In genomic region chr11:100632970-100633452, GRCh38 we compare ENCODE assay signal across 9 cellular contexts. TPM values are rescaled to one million over a fixed set of nuclear protein-coding genes. Genes with fewer than 3 reads are reported as not detected.
A peak's percentile ranks its signal among the peaks of the same experiment; 100 is the strongest.
DNase-seq lines count a peak whose midpoint lies in the region; TF ChIP-seq lines count a peak whose summit lies in the region.
"Had no signal": no experiment of that assay in that cellular context is flagged by ENCODE, and none has a peak within 500 bp of the region (broad histone marks: within the 10 kb centered on the region; RNA-seq: fewer than 3 reads in every experiment).

No MANE protein-coding gene starts in this region.

- no peaks in the 10 kb centered on the region for H3K9me3 Mint-ChIP-seq in osteocyte (ENCODE audit: unreplicated experiment)
- no peaks in the 10 kb centered on the region for H3K9me3 Mint-ChIP-seq in endothelial cell (ENCODE audit: unreplicated experiment)
- H3K9me3 Mint-ChIP-seq in nephron progenitor cell: no peaks in the 10 kb centered on the region

- H3K36me3 Mint-ChIP-seq in osteocyte (ENCODE audit: unreplicated experiment) (no peaks in the 10 kb centered on the region), endothelial cell (ENCODE audit: low read depth, unreplicated experiment) (no peaks in the 10 kb centered on the region), nephron progenitor cell (ENCODE audit: low read depth) (no peaks in the 10 kb centered on the region)

- H3K27me3 Mint-ChIP-seq in osteocyte (ENCODE audit: unreplicated experiment) (no peaks in the 10 kb centered on the region), endothelial cell (ENCODE audit: unreplicated experiment) (no peaks in the 10 kb centered on the region), nephron progenitor cell (ENCODE audit: low read depth, poor library complexity) (peaks cover 2% of the 10 kb centered on the region)

- H3K4me1 Mint-ChIP-seq in osteocyte (ENCODE audit: unreplicated experiment) (peaks cover 17% of the 10 kb centered on the region), endothelial cell (ENCODE audit: unreplicated experiment) (peaks cover 11% of the 10 kb centered on the region), nephron progenitor cell (peaks cover 8% of the 10 kb centered on the region)

- H3K79me2 ChIP-seq in fibroblast of lung (ENCODE audit: control insufficient read depth, insufficient read depth, low read length): no peaks in the 10 kb centered on the region

- no peak overlapping the region for H3K27ac ChIP-seq in fibroblast of lung (ENCODE audit: insufficient read depth, low read length)

- no peaks in the 10 kb centered on the region for H3K36me3 ChIP-seq in fibroblast of lung (ENCODE audit: control insufficient read depth, insufficient read depth, low read length)

- H3K4me1 ChIP-seq in fibroblast of lung (ENCODE audit: control insufficient read depth, extremely low read depth, insufficient read depth, low read length): peaks cover 2% of the 10 kb centered on the region

- in situ Hi-C loops in Caki2 (cut with HindIII; ENCODE audit: low pct_unique_long_range_greater_than_20kb, low sequenced_read_pairs): no loop called here

- TF ChIP-seq CTCF in fibroblast of lung (conservative IDR thresholded peaks at IDR 0.05 in 1 of 2, IDR thresholded peaks at IDR 0.05 in 1 of 2; ENCODE audit: low read depth in 1 of 2, low read length in 2 of 2): no peak
- no peak for TF ChIP-seq CTCF in osteocyte (IDR thresholded peaks at IDR 0.05)
- no peak for TF ChIP-seq CTCF in endothelial cell (IDR thresholded peaks at IDR 0.05; ENCODE audit: unreplicated experiment)
- no peak for TF ChIP-seq CTCF in nephron progenitor cell (IDR thresholded peaks at IDR 0.05)

- H2AFZ ChIP-seq in fibroblast of lung (ENCODE audit: low read length): no peak overlapping the region

- H3K4me3 Mint-ChIP-seq in osteocyte (ENCODE audit: unreplicated experiment) (no peak overlapping the region), endothelial cell (ENCODE audit: unreplicated experiment) (no peak overlapping the region), nephron progenitor cell (no peak overlapping the region)

- no peak overlapping the region for H3K4me3 ChIP-seq in fibroblast of lung (replicated peaks in 1 of 4; ENCODE audit: control extremely low read depth in 1 of 4, insufficient read depth in 1 of 4, low read depth in 3 of 4, low read length in 4 of 4)

- H4K20me1 ChIP-seq in fibroblast of lung (ENCODE audit: control insufficient read depth, extremely low read depth, insufficient read depth, low read length): no peaks in the 10 kb centered on the region

- no peaks in the 10 kb centered on the region for H3K27me3 ChIP-seq in fibroblast of lung (ENCODE audit: control insufficient read depth, insufficient read depth, low read length)

- no peaks in the 10 kb centered on the region for H3K9me3 ChIP-seq in fibroblast of lung (ENCODE audit: control insufficient read depth, insufficient read depth, low read depth, low read length)

- H3K4me2 ChIP-seq in fibroblast of lung (ENCODE audit: extremely low read depth, insufficient read depth, low read length): peak overlapping the region; percentile 11

- H3K27ac Mint-ChIP-seq in osteocyte (ENCODE audit: unreplicated experiment) (peak overlapping the region; percentile 72), endothelial cell (ENCODE audit: unreplicated experiment) (no peak overlapping the region), nephron progenitor cell (no peak overlapping the region)

- H3K9ac ChIP-seq in fibroblast of lung (ENCODE audit: insufficient read depth, low read length): no peak overlapping the region

- DNase-seq in Caki2 (ENCODE audit: low read depth) (peak; percentile 6), NCI-H748 treated with DMSO at 0.1 percent for 48 hours (lab: John Stamatoyannopoulos, UW) (peak; percentile 34), fibroblast of lung (ENCODE audit: low read depth in 2 of 2) (peak; percentile 30 to 69), osteocyte (ENCODE audit: extremely low spot score, unreplicated experiment) (no peak), GDM1 (lab: John Stamatoyannopoulos, UW) (no peak), glomerular visceral epithelial cell (ENCODE audit: extremely low spot score) (no peak), endothelial cell (ENCODE audit: low spot score) (no peak), nephron progenitor cell (no peak)
- DNase-seq: activated CD4-positive, alpha-beta T cell treated with anti-CD3 and anti-CD28 coated beads for 1 hour had no signal

RNA-seq across cellular contexts. Expression of gene ARHGAP42, which starts 54.1 kb away (rescaled TPM):
- total RNA-seq in Caki2 (2014; rRNA removed; shearing (Covaris generic); ENCODE audit: low replicate concordance): 7.8 and 11.5 TPM in 2 replicates
- total RNA-seq in fibroblast of lung: 8.7 and 13.4 TPM in 2 replicates
- 4.0 and 8.0 TPM in 2 replicates for polyA plus RNA-seq in fibroblast of lung
- polyA plus RNA-seq in fibroblast of lung (2012): 2.8 and 6.2 TPM in 2 replicates
- polyA minus RNA-seq in fibroblast of lung (ENCODE audit: low replicate concordance): 3.4 and 10.6 TPM in 2 replicates
- total RNA-seq in osteocyte: 12.7 and 14.2 TPM in 2 replicates
- 19.1 TPM for total RNA-seq in endothelial cell (ENCODE audit: unreplicated experiment)

Comparison
In these comparisons a context has a peak if more than half of its experiments do, and no peak if none do; other contexts are left out.
1. DNase-seq: peak in Caki2 (single experiment), NCI-H748 treated with DMSO at 0.1 percent for 48 hours (single experiment) and fibroblast of lung (2 of 2); none in osteocyte (single experiment), GDM1 (single experiment), glomerular visceral epithelial cell (single experiment), endothelial cell (single experiment) and nephron progenitor cell (single experiment).